ENCODE assay signal across 1 cellular context in the genomic region with DNA sequence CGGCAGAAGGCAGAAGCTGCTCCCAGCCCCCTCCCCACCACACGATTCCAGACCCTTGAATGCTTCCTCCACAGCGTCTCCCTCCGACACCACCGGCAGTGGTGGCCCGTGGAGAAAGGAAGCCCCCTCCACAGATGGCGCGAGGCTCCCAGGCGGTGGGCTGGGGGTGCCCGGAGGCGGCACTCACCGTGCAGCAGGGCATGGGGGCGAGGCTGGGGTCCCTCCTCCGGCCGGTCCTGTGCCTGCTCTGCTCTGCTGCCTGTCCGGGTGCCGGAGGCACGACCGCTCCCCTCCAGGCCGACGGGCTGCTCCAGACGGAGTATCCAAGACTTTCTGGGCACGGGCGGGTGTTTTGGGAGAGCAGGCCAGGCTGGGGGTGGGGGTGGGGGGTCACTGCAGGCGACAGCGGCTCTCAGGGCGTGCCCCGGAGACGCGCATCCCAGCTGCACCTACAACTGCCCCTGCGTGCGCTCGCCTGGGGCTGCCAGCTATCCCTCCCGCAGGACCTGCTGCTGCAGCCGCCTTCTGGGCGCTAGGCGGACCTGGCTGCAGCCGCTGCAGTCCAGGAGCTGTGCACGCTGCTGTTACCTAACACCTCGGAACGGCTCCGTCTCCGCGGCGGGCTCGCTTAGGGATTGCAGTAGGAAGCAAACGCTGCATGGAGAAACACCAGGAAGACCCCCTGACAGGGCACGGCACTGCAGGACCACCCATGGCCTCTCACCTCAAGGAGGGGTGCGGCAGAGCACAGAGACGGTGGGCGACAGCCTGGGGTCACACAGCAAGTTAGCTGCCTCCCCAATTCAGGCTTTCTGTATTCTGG.
A peak's percentile ranks its signal among the peaks of the same experiment; 100 is the strongest.
TF ChIP-seq lines count a peak whose summit lies in the region.

No MANE protein-coding gene starts in this region.

TF ChIP-seq in K562, 482 proteins besides CTCF, POLR2A, EP300 and RAD21:
- no peak for TF ChIP-seq POLR2G (IDR thresholded peaks at IDR 0.05; ENCODE audit: low read depth, low read length)
- TF ChIP-seq ZFP36 (IDR thresholded peaks at IDR 0.05; ENCODE audit: low read depth, low read length, partially characterized antibody): peak; percentile 68
- TF ChIP-seq, protein P1, sequence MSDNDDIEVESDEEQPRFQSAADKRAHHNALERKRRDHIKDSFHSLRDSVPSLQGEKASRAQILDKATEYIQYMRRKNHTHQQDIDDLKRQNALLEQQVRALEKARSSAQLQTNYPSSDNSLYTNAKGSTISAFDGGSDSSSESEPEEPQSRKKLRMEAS (CRISPR knock-in tag; IDR thresholded peaks at IDR 0.05): peak; percentile 53
- no peak for TF ChIP-seq SNIP1 (IDR thresholded peaks at IDR 0.05; ENCODE audit: low read depth)
- peak; percentile 50; the same call in 1 of the 2 replicates for TF ChIP-seq BCOR (IDR thresholded peaks at IDR 0.05)
- no peak for TF ChIP-seq ZFX (CRISPR knock-in tag; IDR thresholded peaks at IDR 0.05)
- no peak for TF ChIP-seq GATAD2B (IDR thresholded peaks at IDR 0.05; ENCODE audit: borderline replicate concordance)
- peak; percentile 68 for TF ChIP-seq BRD9 (IDR thresholded peaks at IDR 0.05; ENCODE audit: low read depth, partially characterized antibody)
- TF ChIP-seq TAF9B (IDR thresholded peaks at IDR 0.05; ENCODE audit: partially characterized antibody): no peak
- no peak for TF ChIP-seq CCNT2 (IDR thresholded peaks at IDR 0.05; ENCODE audit: borderline replicate concordance, extremely low read depth, insufficient read length, low read depth, low read length)
- no peak for TF ChIP-seq SETDB1 (IDR thresholded peaks at IDR 0.05; ENCODE audit: low read length)
- no peak for TF ChIP-seq GTF2F1 (IDR thresholded peaks at IDR 0.05; ENCODE audit: low read depth, low read length)
- TF ChIP-seq, protein P2, sequence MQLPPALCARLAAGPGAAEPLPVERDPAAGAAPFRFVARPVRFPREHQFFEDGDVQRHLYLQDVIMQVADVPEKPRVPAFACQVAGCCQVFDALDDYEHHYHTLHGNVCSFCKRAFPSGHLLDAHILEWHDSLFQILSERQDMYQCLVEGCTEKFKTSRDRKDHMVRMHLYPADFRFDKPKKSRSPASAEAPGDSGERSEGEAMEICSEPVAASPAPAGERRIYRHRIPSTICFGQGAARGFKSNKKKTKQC (CRISPR knock-in tag; IDR thresholded peaks at IDR 0.05): peak; percentile 27; the same call in 1 of the 2 replicates
